ENCODE assay signal across 23 cellular contexts in genomic region chr22:36613958-36614357, GRCh38.
A peak's percentile ranks its signal among the peaks of the same experiment; 100 is the strongest.
DNase-seq lines count a peak whose midpoint lies in the region; ATAC-seq and TF ChIP-seq lines count a peak whose summit lies in the region.
"Had no signal": no experiment of that assay in that cellular context is flagged by ENCODE, and none has a peak within 500 bp of the region (broad histone marks: within the 10 kb centered on the region; RNA-seq: fewer than 3 reads in every experiment).

No MANE protein-coding gene starts in this region.

- no peak overlapping the region for H2AFZ ChIP-seq in osteoblast (ENCODE audit: low read length)

- H3K27ac ChIP-seq in osteoblast (ENCODE audit: low read depth, low read length) = no peak overlapping the region
- H3K27ac ChIP-seq: sigmoid colon, upper lobe of left lung had no signal

- POLR2A ChIA-PET in WTC11 (lab: Charles Lee) = no interaction called here

- peaks cover 11% of the 10 kb centered on the region for H3K9me3 Mint-ChIP-seq in WTC11
- H3K9me3 Mint-ChIP-seq: activated CD4-positive, alpha-beta memory T cell treated with anti-CD3 and anti-CD28 coated beads, Interleukin-2, amount 10 ng/mL, durations not matched to agents 7 days and 5 days; CD4-positive, alpha-beta T cell had no signal

- 0 out of 2 replicates have a peak overlapping the region, but pooled peaks have one; percentile 12 for H3K27ac Mint-ChIP-seq in WTC11
- H3K27ac Mint-ChIP-seq: activated CD4-positive, alpha-beta memory T cell treated with anti-CD3 and anti-CD28 coated beads, Interleukin-2, amount 10 ng/mL, durations not matched to agents 7 days and 5 days; activated naive CD4-positive, alpha-beta T cell treated with anti-CD3 and anti-CD28 coated beads, Interleukin-2, amount 50 U/mL, for 24 hours; activated T-helper 17 cell treated with anti-CD3 and anti-CD28 coated beads, Interleukin-2, amount 50 U/mL, for 72 hours; CD4-positive, alpha-beta T cell; stimulated activated memory B cell treated with anti-CD40 and anti-IgM and Interleukin-4, amounts not matched to agents 10 μg/mL and 1 μg/mL and 100 μg/mL, for 72 hours; T-helper 17 cell had no signal

- TF ChIP-seq CTCF in WTC11 (IDR thresholded peaks at IDR 0.05) = no peak
- TF ChIP-seq CTCF in osteoblast (IDR thresholded peaks at IDR 0.05; ENCODE audit: extremely low read depth, low read depth, low read length) = no peak

- H3K79me2 ChIP-seq in osteoblast (ENCODE audit: insufficient read depth, low read length) = no peaks in the 10 kb centered on the region

- no peaks in the 10 kb centered on the region for H3K9me3 ChIP-seq in osteoblast (ENCODE audit: low read depth, low read length)
- H3K9me3 ChIP-seq: HAP-1, mucosa of descending colon, SK-N-SH, upper lobe of left lung had no signal

- H3K4me1 ChIP-seq in osteoblast (ENCODE audit: insufficient read depth, low read length) = peaks cover 7% of the 10 kb centered on the region
- H3K4me1 ChIP-seq: HAP-1, sigmoid colon, upper lobe of left lung had no signal

- CTCF ChIA-PET in WTC11 (lab: Charles Lee) = interaction anchor here (1.1 to 1.5 kb wide), 2 partner anchors 30 to 242 kb away, joined by 3 to 4 read pairs; no protein-coding TSS in a partner anchor

- no peak overlapping the region for H3K4me3 Mint-ChIP-seq in WTC11
- H3K4me3 Mint-ChIP-seq: activated CD4-positive, alpha-beta memory T cell treated with anti-CD3 and anti-CD28 coated beads, Interleukin-2, amount 10 ng/mL, durations not matched to agents 7 days and 5 days; activated naive CD4-positive, alpha-beta T cell treated with anti-CD3 and anti-CD28 coated beads, Interleukin-2, amount 50 U/mL, for 24 hours; activated T-helper 17 cell treated with anti-CD3 and anti-CD28 coated beads, Interleukin-2, amount 50 U/mL, for 72 hours; CD4-positive, alpha-beta T cell; stimulated activated memory B cell treated with anti-CD40 and anti-IgM and Interleukin-4, amounts not matched to agents 10 μg/mL and 1 μg/mL and 100 μg/mL, for 72 hours; T-helper 17 cell had no signal

- DNase-seq in HT1080 (ENCODE audit: low read depth) (peak; percentile 37), WTC11 (ENCODE audit: low spot score) (no peak), iris pigment epithelial cell (ENCODE audit: low read depth) (peak; percentile 20), Ammon's horn (ENCODE audit: low spot score) (no peak), osteoblast (ENCODE audit: insufficient read length, low spot score, missing footprints) (no peak), D341Med (ENCODE audit: low spot score) (no peak), GM03348 (ENCODE audit: low spot score) (no peak)
- DNase-seq: activated CD4-positive, alpha-beta memory T cell treated with anti-CD3 and anti-CD28 coated beads, Interleukin-2, amount 10 ng/mL, durations not matched to agents 7 days and 5 days; activated CD4-positive, alpha-beta T cell treated with anti-CD3 and anti-CD28 coated beads for 1 hour; CD4-positive, alpha-beta T cell; central memory CD4-positive, alpha-beta T cell; mucosa of descending colon; NCI-H146; posterior cingulate gyrus; sigmoid colon; SK-N-SH; stimulated activated CD4-positive, alpha-beta T cell treated with anti-CD3 and anti-CD28 coated beads, Interleukin-4, amount 100 ng/mL, for 4 hours; T-helper 17 cell; upper lobe of left lung had no signal

- no peaks in the 10 kb centered on the region for H3K36me3 ChIP-seq in osteoblast (ENCODE audit: insufficient read depth, low read length)
- H3K36me3 ChIP-seq: HAP-1, sigmoid colon, upper lobe of left lung had no signal

- no peak overlapping the region for H3K4me3 ChIP-seq in osteoblast (ENCODE audit: insufficient read depth, low read length)
- H3K4me3 ChIP-seq: HAP-1, mucosa of descending colon, sigmoid colon, upper lobe of left lung had no signal

- H3K27me3 ChIP-seq in osteoblast (ENCODE audit: insufficient read depth, low read length) = peaks cover 53% of the 10 kb centered on the region

- ATAC-seq in WTC11 = peak; percentile 16; the same call in 1 of the 2 replicates
- ATAC-seq: activated T-helper 17 cell treated with anti-CD3 and anti-CD28 coated beads, Interleukin-2, amount 50 U/mL, for 72 hours; mucosa of descending colon; stimulated activated memory B cell treated with anti-CD40 and anti-IgM and Interleukin-4, amounts not matched to agents 10 μg/mL and 1 μg/mL and 100 μg/mL, for 72 hours; T-helper 17 cell had no signal

- no peaks in the 10 kb centered on the region for H4K20me1 ChIP-seq in osteoblast (ENCODE audit: insufficient read depth, low read length)

- H3K4me1 Mint-ChIP-seq in WTC11 = peaks cover 24% of the 10 kb centered on the region
- H3K4me1 Mint-ChIP-seq: activated CD4-positive, alpha-beta memory T cell treated with anti-CD3 and anti-CD28 coated beads, Interleukin-2, amount 10 ng/mL, durations not matched to agents 7 days and 5 days; activated naive CD4-positive, alpha-beta T cell treated with anti-CD3 and anti-CD28 coated beads, Interleukin-2, amount 50 U/mL, for 24 hours; activated T-helper 17 cell treated with anti-CD3 and anti-CD28 coated beads, Interleukin-2, amount 50 U/mL, for 72 hours; stimulated activated memory B cell treated with anti-CD40 and anti-IgM and Interleukin-4, amounts not matched to agents 10 μg/mL and 1 μg/mL and 100 μg/mL, for 72 hours had no signal

- no peak overlapping the region for H3K4me2 ChIP-seq in osteoblast (ENCODE audit: insufficient read depth, low read length)
- H3K4me2 ChIP-seq: SK-N-SH had no signal

- no peaks in the 10 kb centered on the region for H3K36me3 Mint-ChIP-seq in WTC11
- H3K36me3 Mint-ChIP-seq: stimulated activated memory B cell treated with anti-CD40 and anti-IgM and Interleukin-4, amounts not matched to agents 10 μg/mL and 1 μg/mL and 100 μg/mL, for 72 hours had no signal

- H3K27me3 Mint-ChIP-seq in WTC11 (ENCODE audit: low read depth) = peaks cover 14% of the 10 kb centered on the region

TF ChIP-seq in WTC11, 78 proteins besides CTCF, POLR2A, EP300 and RAD21 (continues in another document):
- TF ChIP-seq GABPB1 (CRISPR knock-in tag; IDR thresholded peaks at IDR 0.05) = no peak
- TF ChIP-seq PRDM15 (CRISPR knock-in tag; IDR thresholded peaks at IDR 0.05) = no peak
- TF ChIP-seq AR (CRISPR knock-in tag; IDR thresholded peaks at IDR 0.05) = no peak
- no peak for TF ChIP-seq ZNF512 (CRISPR knock-in tag; IDR thresholded peaks at IDR 0.05; ENCODE audit: borderline replicate concordance)

Comparison
In these comparisons a context has a peak if more than half of its experiments do, and no peak if none do; other contexts are left out.
1. DNase-seq: peak in HT1080 (single experiment) and iris pigment epithelial cell (single experiment); none in WTC11 (single experiment), Ammon's horn (single experiment), osteoblast (single experiment), D341Med (single experiment) and GM03348 (single experiment).